In genomic region chr11:118258410-118258809, GRCh38 we compare ENCODE assay signal across 1 cellular context.
TF ChIP-seq lines count a peak whose summit lies in the region.

No MANE protein-coding gene starts in this region.

TF ChIP-seq in GM23338, 12 proteins besides CTCF, POLR2A, EP300 and RAD21 (continued from another document):
- TF ChIP-seq ETS1 (IDR thresholded peaks at IDR 0.05) (no peak), JUNB (IDR thresholded peaks at IDR 0.05; ENCODE audit: unreplicated experiment) (no peak), EZH2phosphoT487 (IDR thresholded peaks at IDR 0.05; ENCODE audit: unreplicated experiment) (no peak), ZNF462 (CRISPR knock-in tag; IDR thresholded peaks at IDR 0.05) (no peak), CREB1 (CRISPR knock-in tag; IDR thresholded peaks at IDR 0.05; ENCODE audit: low read depth) (no peak), POLR2AphosphoS5 (IDR thresholded peaks at IDR 0.05; ENCODE audit: low read depth) (no peak)
